Comparison of ENCODE assay signal across 8 cellular contexts in genomic region chr3:60010778-60011177, GRCh38.
DNase-seq lines count a peak whose midpoint lies in the region; TF ChIP-seq lines count a peak whose summit lies in the region.

No MANE protein-coding gene starts in this region.

- DNase-seq in SIG-M5 treated with dmso at 0.1 percent for 504 hours (lab: John Stamatoyannopoulos, UW; ENCODE audit: unreplicated experiment) (peak; percentile 32), SIG-M5 (lab: John Stamatoyannopoulos, UW) (no peak), KG1 (lab: John Stamatoyannopoulos, UW) (peak; percentile 54), H7 (no peak), chondrocyte (ENCODE audit: low spot score) (no peak), coronary artery (ENCODE audit: low spot score) (no peak)
- peak; percentile 73 for DNase-seq in activated T-helper 1 cell treated with anti-CD3 and anti-CD28 coated beads, Interleukin-12 subunit alpha, Interleukin-12 subunit beta, Interleukin-2, Interleukin-4 antibody, amounts not matched to agents 30 ng/mL and 10 ng/mL and 1 ng/mL, durations not matched to agents 14 hours and 24 hours and 36 hours (ENCODE audit: low spot score)
- peak; percentile 8 for DNase-seq in stimulated activated CD8-positive, alpha-beta memory T cell treated with anti-CD3 and anti-CD28 coated beads, Interleukin-4, amount 100 ng/mL, for 24 hours (ENCODE audit: low read depth)

- no peaks in the 10 kb centered on the region for H3K36me3 ChIP-seq in H7 (replicated peaks; ENCODE audit: control insufficient read depth, insufficient read depth, low read length)

- no peaks in the 10 kb centered on the region for H3K27me3 ChIP-seq in H7 (ENCODE audit: control insufficient read depth, insufficient read depth, low read length)

- no peaks in the 10 kb centered on the region for H3K9me3 Mint-ChIP-seq in activated T-helper 1 cell treated with anti-CD3 and anti-CD28 coated beads, Interleukin-12 subunit alpha, Interleukin-12 subunit beta, Interleukin-2, Interleukin-4 antibody, amounts not matched to agents 30 ng/mL and 10 ng/mL and 1 ng/mL, durations not matched to agents 14 hours and 24 hours and 36 hours
- H3K9me3 Mint-ChIP-seq in chondrocyte (ENCODE audit: low read depth): no peaks in the 10 kb centered on the region

- H3K4me3 ChIP-seq in H7 (ENCODE audit: insufficient read depth, low read depth, low read length): no peak overlapping the region
- no peak overlapping the region for H3K4me3 ChIP-seq in coronary artery

- H3K27ac ChIP-seq in coronary artery: no peak overlapping the region

- H3K4me1 Mint-ChIP-seq in activated T-helper 1 cell treated with anti-CD3 and anti-CD28 coated beads, Interleukin-12 subunit alpha, Interleukin-12 subunit beta, Interleukin-2, Interleukin-4 antibody, amounts not matched to agents 30 ng/mL and 10 ng/mL and 1 ng/mL, durations not matched to agents 14 hours and 24 hours and 36 hours (ENCODE audit: low read depth): peaks cover 76% of the 10 kb centered on the region
- no peaks in the 10 kb centered on the region for H3K4me1 Mint-ChIP-seq in chondrocyte (ENCODE audit: low read depth)

- H3K27me3 Mint-ChIP-seq in activated T-helper 1 cell treated with anti-CD3 and anti-CD28 coated beads, Interleukin-12 subunit alpha, Interleukin-12 subunit beta, Interleukin-2, Interleukin-4 antibody, amounts not matched to agents 30 ng/mL and 10 ng/mL and 1 ng/mL, durations not matched to agents 14 hours and 24 hours and 36 hours (ENCODE audit: insufficient read depth): peaks cover 2% of the 10 kb centered on the region
- peaks cover 2% of the 10 kb centered on the region for H3K27me3 Mint-ChIP-seq in chondrocyte (ENCODE audit: low read depth)

- H3K27ac Mint-ChIP-seq in activated T-helper 1 cell treated with anti-CD3 and anti-CD28 coated beads, Interleukin-12 subunit alpha, Interleukin-12 subunit beta, Interleukin-2, Interleukin-4 antibody, amounts not matched to agents 30 ng/mL and 10 ng/mL and 1 ng/mL, durations not matched to agents 14 hours and 24 hours and 36 hours: peak overlapping the region; percentile 91
- no peak overlapping the region for H3K27ac Mint-ChIP-seq in chondrocyte (ENCODE audit: unreplicated experiment)

- peaks cover 43% of the 10 kb centered on the region for H3K36me3 Mint-ChIP-seq in activated T-helper 1 cell treated with anti-CD3 and anti-CD28 coated beads, Interleukin-12 subunit alpha, Interleukin-12 subunit beta, Interleukin-2, Interleukin-4 antibody, amounts not matched to agents 30 ng/mL and 10 ng/mL and 1 ng/mL, durations not matched to agents 14 hours and 24 hours and 36 hours (ENCODE audit: low read depth)
- no peaks in the 10 kb centered on the region for H3K36me3 Mint-ChIP-seq in chondrocyte (ENCODE audit: low read depth)

- peak overlapping the region; percentile 74 for H3K4me3 Mint-ChIP-seq in activated T-helper 1 cell treated with anti-CD3 and anti-CD28 coated beads, Interleukin-12 subunit alpha, Interleukin-12 subunit beta, Interleukin-2, Interleukin-4 antibody, amounts not matched to agents 30 ng/mL and 10 ng/mL and 1 ng/mL, durations not matched to agents 14 hours and 24 hours and 36 hours
- no peak overlapping the region for H3K4me3 Mint-ChIP-seq in chondrocyte (ENCODE audit: unreplicated experiment)

- intact Hi-C loops in activated T-helper 1 cell treated with anti-CD3 and anti-CD28 coated beads, Interleukin-12 subunit alpha, Interleukin-12 subunit beta, Interleukin-2, Interleukin-4 antibody, amounts not matched to agents 30 ng/mL and 10 ng/mL and 1 ng/mL, durations not matched to agents 14 hours and 24 hours and 36 hours (cut with micrococcal nuclease): loop anchor here (1.0 to 10.0 kb wide), 9 partner anchors 16 to 1514 kb away; no protein-coding TSS in a partner anchor

- TF ChIP-seq CTCF in chondrocyte (IDR thresholded peaks at IDR 0.05) (no peak), coronary artery (IDR thresholded peaks at IDR 0.05) (no peak)

Comparison
In these comparisons a context has a peak if more than half of its experiments do, and no peak if none do; other contexts are left out.
1. DNase-seq: peak in SIG-M5 treated with dmso at 0.1 percent for 504 hours (single experiment), KG1 (single experiment), activated T-helper 1 cell treated with anti-CD3 and anti-CD28 coated beads, Interleukin-12 subunit alpha, Interleukin-12 subunit beta, Interleukin-2, Interleukin-4 antibody, amounts not matched to agents 30 ng/mL and 10 ng/mL and 1 ng/mL, durations not matched to agents 14 hours and 24 hours and 36 hours (single experiment) and stimulated activated CD8-positive, alpha-beta memory T cell treated with anti-CD3 and anti-CD28 coated beads, Interleukin-4, amount 100 ng/mL, for 24 hours (single experiment); none in SIG-M5 (single experiment), H7 (single experiment), chondrocyte (single experiment) and coronary artery (single experiment).